23 cellular contexts compared by ENCODE assay signal in the genomic region with DNA sequence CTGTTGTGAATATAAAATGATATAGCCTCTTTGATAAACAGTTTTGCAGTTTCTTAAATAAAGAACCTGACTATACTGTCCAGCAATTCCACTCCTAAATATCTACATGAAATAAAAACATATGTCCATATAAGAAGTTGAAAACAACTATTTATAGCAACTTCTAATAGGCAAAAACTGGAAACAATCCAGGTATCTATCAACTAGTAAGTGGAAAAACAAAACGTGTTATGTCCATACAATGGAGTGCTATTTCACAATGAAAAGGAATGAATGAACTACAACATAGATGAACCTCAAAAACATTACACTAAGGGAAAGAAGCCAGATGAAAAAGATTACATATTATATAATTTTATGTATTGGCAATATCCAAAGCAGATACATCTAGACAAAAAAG.
DNase-seq lines count a peak whose midpoint lies in the region; TF ChIP-seq lines count a peak whose summit lies in the region.
"Had no signal": no experiment of that assay in that cellular context is flagged by ENCODE, and none has a peak within 500 bp of the region (broad histone marks: within the 10 kb centered on the region; RNA-seq: fewer than 3 reads in every experiment).

No MANE protein-coding gene starts in this region.

- TF ChIP-seq CTCF in AG10803 (conservative IDR thresholded peaks at IDR 0.05; ENCODE audit: low read length) (no peak), cardiac fibroblast (IDR thresholded peaks at IDR 0.05; ENCODE audit: low read depth, low read length) (no peak), fibroblast of the aortic adventitia (IDR thresholded peaks at IDR 0.05; ENCODE audit: insufficient read depth, low read length) (no peak)

- H3K4me3 ChIP-seq in AG10803 (ENCODE audit: low read length) (no peak overlapping the region), cardiac fibroblast (replicated peaks in 1 of 2; ENCODE audit: low read depth in 2 of 2, low read length in 2 of 2) (no peak overlapping the region), fibroblast of the aortic adventitia (ENCODE audit: low read depth, low read length) (no peak overlapping the region)
- H3K4me3 ChIP-seq: A549, BLaER1, GM12878 had no signal

- DNase-seq in AG10803 (ENCODE audit: low read depth) (peak; percentile 33), cardiac fibroblast (ENCODE audit: low read depth in 2 of 2) (peak; percentile 17 to 72), dermis microvascular lymphatic vessel endothelial cell (ENCODE audit: low read depth in 2 of 2) (peak; percentile 66 to 68), fibroblast of the aortic adventitia (ENCODE audit: low read depth) (peak; percentile 39), UCSD-AML1 (lab: John Stamatoyannopoulos, UW; ENCODE audit: unreplicated experiment) (no peak), NCI-H2107 treated with DMSO at 0.1 percent for 48 hours (lab: John Stamatoyannopoulos, UW; ENCODE audit: unreplicated experiment) (no peak), hepatic stellate cell (ENCODE audit: low spot score) (no peak)
- DNase-seq: BE2C; C1 segment of cervical spinal cord; CD4-positive, alpha-beta memory T cell; CD4-positive, CD25-positive, alpha-beta regulatory T cell; CD8-positive, alpha-beta memory T cell; COR-L47; DMS 273 treated with DMSO at 0.1 percent for 48 hours; DMS153; DMS53; DMS79; DND-41; EL; GDM1 had no signal

Comparison
In these comparisons a context has a peak if more than half of its experiments do, and no peak if none do; other contexts are left out.
1. DNase-seq: peak in AG10803 (single experiment), cardiac fibroblast (2 of 2), dermis microvascular lymphatic vessel endothelial cell (2 of 2) and fibroblast of the aortic adventitia (single experiment); none in UCSD-AML1 (single experiment), NCI-H2107 treated with DMSO at 0.1 percent for 48 hours (single experiment) and hepatic stellate cell (single experiment).